1 cellular context compared by ENCODE assay signal in the genomic region with DNA sequence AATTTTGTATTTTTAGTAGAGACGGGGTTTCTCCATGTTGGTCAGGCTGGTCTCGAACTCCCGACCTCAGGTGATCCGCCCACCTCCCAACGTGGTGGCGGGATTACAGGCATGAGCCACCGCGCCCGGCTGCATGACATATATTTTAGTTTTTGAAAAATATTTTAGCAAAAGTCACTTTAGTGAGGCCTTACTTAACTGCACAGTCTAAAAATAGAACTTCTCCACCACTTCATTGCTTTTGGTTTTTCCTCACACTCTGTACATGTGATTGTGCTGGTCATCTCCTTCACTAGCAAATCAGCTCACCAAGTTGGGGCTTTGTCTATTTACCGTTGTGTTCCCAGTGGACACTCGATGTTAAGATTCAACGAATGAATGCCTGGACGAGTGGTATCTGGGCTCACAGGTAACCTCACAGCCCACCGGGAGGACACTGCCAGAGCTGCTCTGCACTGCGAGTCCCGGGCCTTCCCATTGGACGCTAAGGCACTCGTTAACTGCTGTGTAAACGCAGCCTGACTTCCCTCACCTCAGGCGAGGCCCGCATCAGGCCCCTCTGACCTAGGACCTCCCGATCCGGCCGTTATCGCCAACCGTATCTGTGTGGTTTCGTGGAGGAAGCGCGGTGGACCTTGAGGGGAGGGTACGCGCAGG.
TF ChIP-seq lines count a peak whose summit lies in the region.

No MANE protein-coding gene starts in this region.

TF ChIP-seq in HepG2, 621 proteins besides CTCF, POLR2A, EP300 and RAD21 (continued from another document and continues in another):
- TF ChIP-seq ZNF337 (CRISPR knock-in tag; IDR thresholded peaks at IDR 0.05; ENCODE audit: borderline replicate concordance, low read depth) (0 out of 2 replicates have a peak, but pooled peaks have one; percentile 29), ZKSCAN1 (IDR thresholded peaks at IDR 0.05; ENCODE audit: low read length) (no peak), ZNF558 (CRISPR knock-in tag; IDR thresholded peaks at IDR 0.05; ENCODE audit: borderline replicate concordance) (no peak), REPIN1 (CRISPR knock-in tag; IDR thresholded peaks at IDR 0.05; ENCODE audit: borderline replicate concordance, low read depth) (no peak), HOXA9 (CRISPR knock-in tag; IDR thresholded peaks at IDR 0.05; ENCODE audit: borderline replicate concordance) (peak; percentile 12; the same call in 1 of the 2 replicates), ZNF570 (CRISPR knock-in tag; IDR thresholded peaks at IDR 0.05; ENCODE audit: borderline replicate concordance) (no peak), ZEB1 (IDR thresholded peaks at IDR 0.05; ENCODE audit: insufficient replicate concordance, low read depth) (peak; percentile 58), ZMYM3 (CRISPR knock-in tag; IDR thresholded peaks at IDR 0.05) (0 out of 2 replicates have a peak, but pooled peaks have one; percentile 26), ZNF737 (CRISPR knock-in tag; IDR thresholded peaks at IDR 0.05; ENCODE audit: borderline replicate concordance) (no peak; the same call in 1 of the 2 replicates), ZNF264 (CRISPR knock-in tag; IDR thresholded peaks at IDR 0.05) (no peak), ZNF441 (CRISPR knock-in tag; IDR thresholded peaks at IDR 0.05; ENCODE audit: borderline replicate concordance) (0 out of 2 replicates have a peak, but pooled peaks have one; percentile 49), ZNF230 (CRISPR knock-in tag; IDR thresholded peaks at IDR 0.05) (no peak), FOXC1 (CRISPR knock-in tag; IDR thresholded peaks at IDR 0.05; ENCODE audit: borderline replicate concordance) (no peak), ZNF777 (CRISPR knock-in tag; IDR thresholded peaks at IDR 0.05) (no peak), HMGXB4 (CRISPR knock-in tag; IDR thresholded peaks at IDR 0.05; ENCODE audit: borderline replicate concordance in 1 of 2, low read depth in 1 of 2) (peak in 1 of 2 experiments; percentile 84; a peak in 1 of 4 replicates), AHDC1 (CRISPR knock-in tag; IDR thresholded peaks at IDR 0.05; ENCODE audit: borderline replicate concordance) (peak; percentile 25; the same call in 1 of the 2 replicates), ZNF720 (CRISPR knock-in tag; IDR thresholded peaks at IDR 0.05) (no peak), GLMP (CRISPR knock-in tag; IDR thresholded peaks at IDR 0.05; ENCODE audit: borderline replicate concordance) (no peak), DNMT3B (CRISPR knock-in tag; conservative IDR thresholded peaks at IDR 0.05) (no peak), SP140L (CRISPR knock-in tag; IDR thresholded peaks at IDR 0.05; ENCODE audit: borderline replicate concordance) (no peak), IRF2 (CRISPR knock-in tag; IDR thresholded peaks at IDR 0.05) (no peak), LCORL (IDR thresholded peaks at IDR 0.05) (no peak), LCORL (CRISPR knock-in tag; IDR thresholded peaks at IDR 0.05) (no peak)
- TF ChIP-seq, protein P1, sequence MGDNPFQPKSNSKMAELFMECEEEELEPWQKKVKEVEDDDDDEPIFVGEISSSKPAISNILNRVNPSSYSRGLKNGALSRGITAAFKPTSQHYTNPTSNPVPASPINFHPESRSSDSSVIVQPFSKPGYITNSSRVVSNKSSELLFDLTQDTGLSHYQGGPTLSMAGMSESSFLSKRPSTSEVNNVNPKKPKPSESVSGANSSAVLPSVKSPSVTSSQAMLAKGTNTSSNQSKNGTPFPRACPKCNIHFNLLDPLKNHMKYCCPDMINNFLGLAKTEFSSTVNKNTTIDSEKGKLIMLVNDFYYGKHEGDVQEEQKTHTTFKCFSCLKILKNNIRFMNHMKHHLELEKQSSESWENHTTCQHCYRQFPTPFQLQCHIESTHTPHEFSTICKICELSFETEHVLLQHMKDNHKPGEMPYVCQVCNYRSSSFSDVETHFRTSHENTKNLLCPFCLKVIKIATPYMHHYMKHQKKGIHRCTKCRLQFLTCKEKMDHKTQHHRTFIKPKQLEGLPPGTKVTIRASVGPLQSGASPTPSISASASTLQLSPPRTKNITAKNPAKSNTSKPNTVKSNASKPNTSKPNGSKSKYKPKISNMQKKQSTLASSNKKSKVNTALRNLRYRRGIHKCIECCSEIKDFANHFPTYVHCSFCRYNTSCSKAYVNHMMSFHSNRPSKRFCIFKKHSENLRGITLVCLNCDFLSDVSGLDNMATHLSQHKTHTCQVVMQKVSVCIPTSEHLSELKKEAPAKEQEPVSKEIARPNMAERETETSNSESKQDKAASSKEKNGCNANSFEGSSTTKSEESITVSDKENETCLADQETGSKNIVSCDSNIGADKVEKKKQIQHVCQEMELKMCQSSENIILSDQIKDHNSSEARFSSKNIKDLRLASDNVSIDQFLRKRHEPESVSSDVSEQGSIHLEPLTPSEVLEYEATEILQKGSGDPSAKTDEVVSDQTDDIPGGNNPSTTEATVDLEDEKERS (CRISPR knock-in tag; IDR thresholded peaks at IDR 0.05): peak; percentile 87
- TF ChIP-seq, protein P2, sequence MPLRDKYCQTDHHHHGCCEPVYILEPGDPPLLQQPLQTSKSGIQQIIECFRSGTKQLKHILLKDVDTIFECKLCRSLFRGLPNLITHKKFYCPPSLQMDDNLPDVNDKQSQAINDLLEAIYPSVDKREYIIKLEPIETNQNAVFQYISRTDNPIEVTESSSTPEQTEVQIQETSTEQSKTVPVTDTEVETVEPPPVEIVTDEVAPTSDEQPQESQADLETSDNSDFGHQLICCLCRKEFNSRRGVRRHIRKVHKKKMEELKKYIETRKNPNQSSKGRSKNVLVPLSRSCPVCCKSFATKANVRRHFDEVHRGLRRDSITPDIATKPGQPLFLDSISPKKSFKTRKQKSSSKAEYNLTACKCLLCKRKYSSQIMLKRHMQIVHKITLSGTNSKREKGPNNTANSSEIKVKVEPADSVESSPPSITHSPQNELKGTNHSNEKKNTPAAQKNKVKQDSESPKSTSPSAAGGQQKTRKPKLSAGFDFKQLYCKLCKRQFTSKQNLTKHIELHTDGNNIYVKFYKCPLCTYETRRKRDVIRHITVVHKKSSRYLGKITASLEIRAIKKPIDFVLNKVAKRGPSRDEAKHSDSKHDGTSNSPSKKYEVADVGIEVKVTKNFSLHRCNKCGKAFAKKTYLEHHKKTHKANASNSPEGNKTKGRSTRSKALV (CRISPR knock-in tag; IDR thresholded peaks at IDR 0.05): no peak
- TF ChIP-seq, protein P3, sequence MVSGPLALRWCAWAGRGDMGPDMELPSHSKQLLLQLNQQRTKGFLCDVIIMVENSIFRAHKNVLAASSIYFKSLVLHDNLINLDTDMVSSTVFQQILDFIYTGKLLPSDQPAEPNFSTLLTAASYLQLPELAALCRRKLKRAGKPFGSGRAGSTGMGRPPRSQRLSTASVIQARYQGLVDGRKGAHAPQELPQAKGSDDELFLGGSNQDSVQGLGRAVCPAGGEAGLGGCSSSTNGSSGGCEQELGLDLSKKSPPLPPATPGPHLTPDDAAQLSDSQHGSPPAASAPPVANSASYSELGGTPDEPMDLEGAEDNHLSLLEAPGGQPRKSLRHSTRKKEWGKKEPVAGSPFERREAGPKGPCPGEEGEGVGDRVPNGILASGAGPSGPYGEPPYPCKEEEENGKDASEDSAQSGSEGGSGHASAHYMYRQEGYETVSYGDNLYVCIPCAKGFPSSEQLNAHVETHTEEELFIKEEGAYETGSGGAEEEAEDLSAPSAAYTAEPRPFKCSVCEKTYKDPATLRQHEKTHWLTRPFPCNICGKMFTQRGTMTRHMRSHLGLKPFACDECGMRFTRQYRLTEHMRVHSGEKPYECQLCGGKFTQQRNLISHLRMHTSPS (CRISPR knock-in tag; IDR thresholded peaks at IDR 0.05; ENCODE audit: low read depth): no peak
- TF ChIP-seq, protein P4, sequence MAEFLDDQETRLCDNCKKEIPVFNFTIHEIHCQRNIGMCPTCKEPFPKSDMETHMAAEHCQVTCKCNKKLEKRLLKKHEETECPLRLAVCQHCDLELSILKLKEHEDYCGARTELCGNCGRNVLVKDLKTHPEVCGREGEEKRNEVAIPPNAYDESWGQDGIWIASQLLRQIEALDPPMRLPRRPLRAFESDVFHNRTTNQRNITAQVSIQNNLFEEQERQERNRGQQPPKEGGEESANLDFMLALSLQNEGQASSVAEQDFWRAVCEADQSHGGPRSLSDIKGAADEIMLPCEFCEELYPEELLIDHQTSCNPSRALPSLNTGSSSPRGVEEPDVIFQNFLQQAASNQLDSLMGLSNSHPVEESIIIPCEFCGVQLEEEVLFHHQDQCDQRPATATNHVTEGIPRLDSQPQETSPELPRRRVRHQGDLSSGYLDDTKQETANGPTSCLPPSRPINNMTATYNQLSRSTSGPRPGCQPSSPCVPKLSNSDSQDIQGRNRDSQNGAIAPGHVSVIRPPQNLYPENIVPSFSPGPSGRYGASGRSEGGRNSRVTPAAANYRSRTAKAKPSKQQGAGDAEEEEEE (CRISPR knock-in tag; IDR thresholded peaks at IDR 0.05; ENCODE audit: borderline replicate concordance): no peak
- TF ChIP-seq, protein P5, sequence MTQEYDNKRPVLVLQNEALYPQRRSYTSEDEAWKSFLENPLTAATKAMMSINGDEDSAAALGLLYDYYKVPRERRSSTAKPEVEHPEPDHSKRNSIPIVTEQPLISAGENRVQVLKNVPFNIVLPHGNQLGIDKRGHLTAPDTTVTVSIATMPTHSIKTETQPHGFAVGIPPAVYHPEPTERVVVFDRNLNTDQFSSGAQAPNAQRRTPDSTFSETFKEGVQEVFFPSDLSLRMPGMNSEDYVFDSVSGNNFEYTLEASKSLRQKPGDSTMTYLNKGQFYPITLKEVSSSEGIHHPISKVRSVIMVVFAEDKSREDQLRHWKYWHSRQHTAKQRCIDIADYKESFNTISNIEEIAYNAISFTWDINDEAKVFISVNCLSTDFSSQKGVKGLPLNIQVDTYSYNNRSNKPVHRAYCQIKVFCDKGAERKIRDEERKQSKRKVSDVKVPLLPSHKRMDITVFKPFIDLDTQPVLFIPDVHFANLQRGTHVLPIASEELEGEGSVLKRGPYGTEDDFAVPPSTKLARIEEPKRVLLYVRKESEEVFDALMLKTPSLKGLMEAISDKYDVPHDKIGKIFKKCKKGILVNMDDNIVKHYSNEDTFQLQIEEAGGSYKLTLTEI (CRISPR knock-in tag; conservative IDR thresholded peaks at IDR 0.05): no peak
